Comparison of ENCODE assay signal across 9 cellular contexts in genomic region chr20:63273635-63274380, GRCh38. TPM values are rescaled to one million over a fixed set of nuclear protein-coding genes. Genes with fewer than 3 reads are reported as not detected.
DNase-seq lines count a peak whose midpoint lies in the region; ATAC-seq and TF ChIP-seq lines count a peak whose summit lies in the region.
"Had no signal": no experiment of that assay in that cellular context is flagged by ENCODE, and none has a peak within 500 bp of the region (broad histone marks: within the 10 kb centered on the region; RNA-seq: fewer than 3 reads in every experiment).

No MANE protein-coding gene starts in this region.

- H3K4me1 ChIP-seq in left lung, result peaks cover 4 to 30% of the 10 kb centered on the region in 2 donors
- H3K4me1 ChIP-seq in upper lobe of right lung, result peaks cover 18% of the 10 kb centered on the region

- H3K27ac ChIP-seq in left lung, result no peak overlapping the region
- peak overlapping the region; percentile 66 for H3K27ac ChIP-seq in upper lobe of right lung

- TF ChIP-seq CTCF in AG10803 (conservative IDR thresholded peaks at IDR 0.05; ENCODE audit: low read length) (no peak), astrocyte of the cerebellum (IDR thresholded peaks at IDR 0.05; ENCODE audit: low read depth, low read length, missing control alignments) (no peak), left lung (IDR thresholded peaks at IDR 0.05) (no peak), upper lobe of right lung (IDR thresholded peaks at IDR 0.05) (no peak)

- no peaks in the 10 kb centered on the region for H3K9me3 ChIP-seq in left lung
- H3K9me3 ChIP-seq in upper lobe of right lung, result no peaks in the 10 kb centered on the region

- intact Hi-C loops in left lung (cut with DNase I), result no loop called here
- intact Hi-C loops in upper lobe of right lung (cut with DNase I), result no loop called here

- H3K36me3 ChIP-seq in left lung (peaks cover 0 to 33% of the 10 kb centered on the region in 2 donors), upper lobe of right lung (peaks cover 29% of the 10 kb centered on the region)

- DNase-seq in AG10803 (ENCODE audit: low read depth) (peak; percentile 64), HT-29 (ENCODE audit: low spot score) (peak; percentile 48), astrocyte of the cerebellum (ENCODE audit: low read depth) (peak; percentile 55), left lung (peak in 1 of 2 donors; percentile 72), upper lobe of right lung (no peak), NCI-H526 treated with DMSO at 0.1 percent for 48 hours (lab: John Stamatoyannopoulos, UW) (no peak)

- ATAC-seq in left lung (no peak), upper lobe of right lung (no peak), GM19035 (IDR thresholded peaks at IDR 0.05; ENCODE audit: unreplicated experiment) (no peak), GM18502 (IDR thresholded peaks at IDR 0.05; ENCODE audit: poor library complexity, unreplicated experiment) (no peak)

- in situ Hi-C loops in astrocyte of the cerebellum (cut with HindIII; ENCODE audit: low sequenced_read_pairs), result no loop called here

- H3K27me3 ChIP-seq in left lung (peaks cover 0 to 4% of the 10 kb centered on the region in 2 donors), upper lobe of right lung (no peaks in the 10 kb centered on the region)

- peak overlapping the region; percentile 90 for H3K4me3 ChIP-seq in AG10803 (ENCODE audit: low read length)
- peak overlapping the region; percentile 73 for H3K4me3 ChIP-seq in astrocyte of the cerebellum (ENCODE audit: low read depth, low read length)
- peak overlapping the region; percentile 68 to 90 for H3K4me3 ChIP-seq in left lung
- peak overlapping the region; percentile 90 for H3K4me3 ChIP-seq in upper lobe of right lung

RNA-seq across cellular contexts. Expression of gene ARFGAP1, which starts 1.2 kb away (rescaled TPM):
- total RNA-seq in HT-29 (2014; rRNA removed; shearing (Covaris generic)), result 142 and 150 TPM in 2 replicates
- total RNA-seq in left lung (10 to 100 TPM; 78.1 to 87.5 TPM), upper lobe of right lung (67.0 TPM)

RNA-seq across cellular contexts. Expression of gene COL20A1, which starts 19.2 kb away (rescaled TPM):
- 0.08 and 0.33 TPM in 2 replicates for total RNA-seq in HT-29 (2014; rRNA removed; shearing (Covaris generic))
- total RNA-seq in left lung, result not detected
- not detected for total RNA-seq in upper lobe of right lung

RNA-seq across cellular contexts. Expression of gene NKAIN4, which starts 19.5 kb away (rescaled TPM):
- total RNA-seq in HT-29 (2014; rRNA removed; shearing (Covaris generic)), result not detected in 2 replicates
- total RNA-seq in left lung, result 1 to 10 TPM in 1 of 2 donors, not detected in 1; 1.1 TPM
- not detected for total RNA-seq in upper lobe of right lung

RNA-seq across cellular contexts. Expression of gene BIRC7, which starts 38.1 kb away (rescaled TPM):
- total RNA-seq in HT-29 (2014; rRNA removed; shearing (Covaris generic)), result 1.3 and 2.7 TPM in 2 replicates
- under 1 TPM; 0.29 to 0.64 TPM for total RNA-seq in left lung
- 15.5 TPM for total RNA-seq in upper lobe of right lung
- total RNA-seq: temporal lobe had no signal

RNA-seq across cellular contexts. Expression of gene YTHDF1, which starts 57.9 kb away (rescaled TPM):
- total RNA-seq in HT-29 (2014; rRNA removed; shearing (Covaris generic)), result 47.2 and 53.6 TPM in 2 replicates
- total RNA-seq in left lung, result 10 to 100 TPM; 36.3 to 36.9 TPM
- total RNA-seq in upper lobe of right lung, result 36.9 TPM

Comparison
In these comparisons a context has a peak if more than half of its experiments do, and no peak if none do; other contexts are left out.
1. DNase-seq: peak in AG10803 (single experiment), HT-29 (single experiment) and astrocyte of the cerebellum (single experiment); none in upper lobe of right lung (single experiment) and NCI-H526 treated with DMSO at 0.1 percent for 48 hours (single experiment).
2. Peak in every context shown above with its lines, with median percentiles within 50 percentile points of each other: H3K4me3 ChIP-seq.